In the genomic region with DNA sequence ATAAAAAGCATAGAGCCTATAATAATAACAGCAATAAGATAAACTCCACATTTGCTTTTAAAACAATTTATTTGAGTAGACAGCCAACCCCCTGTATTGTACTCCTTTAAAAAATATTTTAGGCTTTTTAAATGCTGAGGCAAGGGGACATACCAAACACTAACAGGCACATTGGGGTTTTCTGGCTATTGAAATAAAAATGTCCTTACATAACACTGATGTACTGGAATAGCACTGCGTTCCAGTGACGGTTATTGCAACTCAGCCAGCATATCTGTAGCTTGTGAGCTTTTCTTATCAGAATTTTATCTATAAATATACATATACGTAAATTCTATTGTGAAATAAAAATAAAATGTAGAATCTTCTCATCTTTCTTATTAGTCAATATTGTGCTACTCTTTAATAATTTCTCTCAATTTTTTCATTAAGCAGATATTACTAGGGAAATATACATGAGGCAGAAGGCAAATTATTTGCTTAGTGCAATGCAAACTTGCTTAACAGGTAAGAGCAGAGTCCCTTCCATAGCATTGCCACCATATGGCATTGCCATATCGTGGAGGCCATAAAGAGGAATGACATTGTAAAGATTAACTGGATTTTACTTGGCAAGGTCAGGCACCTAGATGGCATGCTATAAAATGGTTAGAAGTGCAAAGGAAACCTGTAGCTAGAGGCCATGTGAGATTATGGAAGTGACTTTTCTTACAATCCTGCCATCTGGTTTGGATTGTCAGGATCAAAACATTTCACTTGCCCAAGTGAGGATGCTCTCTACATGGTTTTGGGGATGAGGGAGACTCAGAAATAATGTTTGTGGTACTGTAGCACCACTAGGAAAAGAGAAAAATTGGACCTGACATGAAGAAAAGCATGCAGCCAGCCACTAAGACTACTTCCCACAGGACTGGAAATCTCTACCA, we compare ENCODE assay signal across 9 cellular contexts.
DNase-seq lines count a peak whose midpoint lies in the region; ATAC-seq and TF ChIP-seq lines count a peak whose summit lies in the region.
"Had no signal": no experiment of that assay in that cellular context is flagged by ENCODE, and none has a peak within 500 bp of the region (broad histone marks: within the 10 kb centered on the region; RNA-seq: fewer than 3 reads in every experiment).

No MANE protein-coding gene starts in this region.

- intact Hi-C loops in A673 (cut with micrococcal nuclease; ENCODE audit: unreplicated experiment) = no loop called here

- BruUV-seq in A673 (replicated peaks; lab: Mats Ljungman, UMichigan) = no TSS peak

- no CpG with 5 or more reads among the region's 4 CpGs for WGBS in trophoblast cell (ENCODE audit: extremely low coverage, insufficient coverage, insufficient read length)

- H2BK12ac ChIP-seq in trophoblast cell (ENCODE audit: low read length) = peak overlapping the region; percentile 42

- H3K79me1 ChIP-seq in trophoblast cell (ENCODE audit: low read length) = peaks cover 40% of the 10 kb centered on the region

- H3K18ac ChIP-seq in trophoblast cell (ENCODE audit: low read length) = no peak overlapping the region

- H3K4me1 ChIP-seq in fibroblast of lung (ENCODE audit: control insufficient read depth, extremely low read depth, insufficient read depth, low read length) = peaks cover 25% of the 10 kb centered on the region
- peaks cover 14 to 22% of the 10 kb centered on the region in 2 experiments for H3K4me1 ChIP-seq in trophoblast cell (ENCODE audit: control insufficient read depth in 1 of 2, insufficient read depth in 2 of 2, low read length in 2 of 2)
- H3K4me1 ChIP-seq in A673 (ENCODE audit: insufficient read depth, low read length, poor library complexity, severe bottlenecking) = no peaks in the 10 kb centered on the region

- peak overlapping the region; percentile 86 for H3K27ac ChIP-seq in fibroblast of lung (ENCODE audit: insufficient read depth, low read length)
- peak overlapping the region; percentile 69 for H3K27ac ChIP-seq in trophoblast cell (ENCODE audit: low read depth, low read length)
- H3K27ac ChIP-seq in A673 (ENCODE audit: low read depth, low read length, poor library complexity, severe bottlenecking) = no peak overlapping the region

- no peak overlapping the region for H4K12ac ChIP-seq in trophoblast cell (ENCODE audit: low read depth, low read length)

- peak; percentile 86 for DNase-seq in EL
- DNase-seq in RPMI8226 = peak; percentile 8
- peak; percentile 84 to 95 for DNase-seq in fibroblast of lung (ENCODE audit: low read depth in 2 of 2)
- peak; percentile 77 to 87 for DNase-seq in trophoblast cell
- no peak for DNase-seq in A673 (ENCODE audit: low spot score)
- DNase-seq in SW 1271 (lab: John Stamatoyannopoulos, UW) = no peak
- DNase-seq in DMS153 (lab: John Stamatoyannopoulos, UW) = no peak
- DNase-seq: CD8-positive, alpha-beta memory T cell had no signal

- H3K4me3 ChIP-seq in fibroblast of lung (replicated peaks in 1 of 4; ENCODE audit: control extremely low read depth in 1 of 4, insufficient read depth in 1 of 4, low read depth in 3 of 4, low read length in 4 of 4) (no peak overlapping the region), trophoblast cell (ENCODE audit: low read depth, low read length) (no peak overlapping the region), A673 (ENCODE audit: low read depth, low read length, poor library complexity, severe bottlenecking) (no peak overlapping the region)

- CTCF ChIA-PET in A673 (lab: Charles Lee) = no interaction called here

- H3K4me2 ChIP-seq in fibroblast of lung (ENCODE audit: extremely low read depth, insufficient read depth, low read length) (peak overlapping the region; percentile 34), trophoblast cell (ENCODE audit: low read length) (no peak overlapping the region)

- H3K9me3 ChIP-seq in fibroblast of lung (ENCODE audit: control insufficient read depth, insufficient read depth, low read depth, low read length) (no peaks in the 10 kb centered on the region), trophoblast cell (ENCODE audit: insufficient read depth, low read depth, low read length) (no peaks in the 10 kb centered on the region), A673 (ENCODE audit: low read depth, low read length, poor library complexity, severe bottlenecking) (no peaks in the 10 kb centered on the region)

- TF ChIP-seq CTCF in fibroblast of lung (conservative IDR thresholded peaks at IDR 0.05 in 1 of 2, IDR thresholded peaks at IDR 0.05 in 1 of 2; ENCODE audit: low read depth in 1 of 2, low read length in 2 of 2) = no peak
- no peak for TF ChIP-seq CTCF in A673 (conservative IDR thresholded peaks at IDR 0.05; ENCODE audit: low read depth, low read length)

- no peaks in the 10 kb centered on the region for H3K79me2 ChIP-seq in fibroblast of lung (ENCODE audit: control insufficient read depth, insufficient read depth, low read length)
- peaks cover 2% of the 10 kb centered on the region for H3K79me2 ChIP-seq in trophoblast cell (ENCODE audit: control insufficient read depth, insufficient read depth, low read length, poor library complexity)

- no peak overlapping the region for H3K23ac ChIP-seq in trophoblast cell (ENCODE audit: low read length)

- H2BK120ac ChIP-seq in trophoblast cell (ENCODE audit: insufficient read depth, low read length, poor library complexity) = peak overlapping the region; percentile 68

- POLR2A ChIA-PET in A673 (lab: Charles Lee; ENCODE audit: low non-redundant PET) = no interaction called here

- peak overlapping the region; percentile 28 for H3K14ac ChIP-seq in trophoblast cell (ENCODE audit: low read length)

- H2BK5ac ChIP-seq in trophoblast cell (ENCODE audit: low read depth, low read length, poor library complexity) = peak overlapping the region; percentile 59

- H4K8ac ChIP-seq in trophoblast cell (ENCODE audit: low read depth, low read length) = no peak overlapping the region

- H4K20me1 ChIP-seq in fibroblast of lung (ENCODE audit: control insufficient read depth, extremely low read depth, insufficient read depth, low read length) = no peaks in the 10 kb centered on the region

- no peak overlapping the region for H3K4ac ChIP-seq in trophoblast cell (ENCODE audit: low read depth, low read length)

- no peak for ATAC-seq in HG03432 (IDR thresholded peaks at IDR 0.05; ENCODE audit: unreplicated experiment)

- H3K27me3 ChIP-seq in fibroblast of lung (ENCODE audit: control insufficient read depth, insufficient read depth, low read length) = no peaks in the 10 kb centered on the region
- no peaks in the 10 kb centered on the region for H3K27me3 ChIP-seq in trophoblast cell (ENCODE audit: insufficient read depth, low read length)
- H3K27me3 ChIP-seq in A673 (replicated peaks; ENCODE audit: insufficient read depth, low read depth, low read length, poor library complexity) = no peaks in the 10 kb centered on the region

- peak overlapping the region; percentile 35 for H2AK5ac ChIP-seq in trophoblast cell (ENCODE audit: low read length)

- H2AFZ ChIP-seq in fibroblast of lung (ENCODE audit: low read length) = no peak overlapping the region
- H2AFZ ChIP-seq in trophoblast cell (ENCODE audit: insufficient read depth, low read length, poor library complexity) = no peak overlapping the region

- no peak overlapping the region for H3K9ac ChIP-seq in fibroblast of lung (ENCODE audit: insufficient read depth, low read length)
- H3K9ac ChIP-seq in trophoblast cell (ENCODE audit: low read length) = no peak overlapping the region

- H3K36me3 ChIP-seq in fibroblast of lung (ENCODE audit: control insufficient read depth, insufficient read depth, low read length) (no peaks in the 10 kb centered on the region), trophoblast cell (ENCODE audit: control insufficient read depth in 1 of 2, insufficient read depth in 2 of 2, low read length in 2 of 2) (no peaks in the 10 kb centered on the region), A673 (ENCODE audit: insufficient read depth, low read length, poor library complexity, severe bottlenecking) (no peaks in the 10 kb centered on the region)

- peak overlapping the region; percentile 32 for H4K91ac ChIP-seq in trophoblast cell (ENCODE audit: low read depth, low read length)

Comparison
In these comparisons a context has a peak if more than half of its experiments do, and no peak if none do; other contexts are left out.
1. DNase-seq: peak in EL (single experiment), RPMI8226 (single experiment), fibroblast of lung (2 of 2) and trophoblast cell (2 of 2); none in A673 (single experiment), SW 1271 (0 of 2) and DMS153 (single experiment).